Comparison of ENCODE assay signal across 10 cellular contexts in the genomic region with DNA sequence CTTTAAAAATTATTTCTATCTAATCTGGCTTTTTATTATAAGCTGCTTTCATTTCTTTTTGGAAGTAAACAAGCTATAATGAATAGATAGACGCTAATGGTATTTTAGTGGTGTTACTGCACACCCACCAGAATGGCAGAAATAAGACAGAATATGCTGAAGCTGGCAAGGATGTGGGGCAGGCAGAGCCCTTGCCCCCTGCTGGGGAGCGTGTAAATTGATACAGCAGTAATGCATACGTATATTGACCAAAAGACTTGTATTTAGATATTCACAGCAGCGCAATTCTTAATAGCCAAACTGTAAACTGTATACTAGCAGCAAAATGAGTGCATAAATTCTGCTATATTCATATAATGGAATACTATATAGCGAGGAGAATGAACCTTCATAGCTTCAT. TPM values are rescaled to one million over a fixed set of nuclear protein-coding genes. Genes with fewer than 3 reads are reported as not detected.
A peak's percentile ranks its signal among the peaks of the same experiment; 100 is the strongest.
DNase-seq lines count a peak whose midpoint lies in the region; ATAC-seq, FAIRE-seq and TF ChIP-seq lines count a peak whose summit lies in the region.
"Had no signal": no experiment of that assay in that cellular context is flagged by ENCODE, and none has a peak within 500 bp of the region (broad histone marks: within the 10 kb centered on the region; RNA-seq: fewer than 3 reads in every experiment).

No MANE protein-coding gene starts in this region.

- no peaks in the 10 kb centered on the region for H3K4me1 Mint-ChIP-seq in CD14-positive monocyte
- H3K4me1 Mint-ChIP-seq in T-helper 17 cell = peaks cover 5% of the 10 kb centered on the region

- no peak overlapping the region for H3K9ac ChIP-seq in keratinocyte (ENCODE audit: control insufficient read depth, extremely low read depth, insufficient read depth, low read length)

- no peaks in the 10 kb centered on the region for H3K27me3 ChIP-seq in keratinocyte (ENCODE audit: control insufficient read depth, extremely low read depth, insufficient read depth, low read length)

- H3K36me3 Mint-ChIP-seq in CD14-positive monocyte (peaks cover 82 to 89% of the 10 kb centered on the region in 2 donors), T-helper 17 cell (ENCODE audit: low read depth) (peaks cover 12% of the 10 kb centered on the region)

- H3K9me3 ChIP-seq in T-helper 17 cell (ENCODE audit: control insufficient read depth, low read length, poor library complexity, severe bottlenecking) (no peaks in the 10 kb centered on the region), keratinocyte (ENCODE audit: control insufficient read depth, low read depth, low read length) (no peaks in the 10 kb centered on the region)

- no peaks in the 10 kb centered on the region for H3K27me3 Mint-ChIP-seq in CD14-positive monocyte (ENCODE audit: low read depth in 3 of 3)
- H3K27me3 Mint-ChIP-seq in T-helper 17 cell = no peaks in the 10 kb centered on the region

- intact Hi-C loops in CD14-positive monocyte (cut with micrococcal nuclease) = no loop called here

- H3K27ac Mint-ChIP-seq in CD14-positive monocyte = no peak overlapping the region
- peak overlapping the region; percentile 9 for H3K27ac Mint-ChIP-seq in T-helper 17 cell

- H2AFZ ChIP-seq in keratinocyte (ENCODE audit: control insufficient read depth, low read length) = no peak overlapping the region

- no peak for FAIRE-seq in keratinocyte (lab: Jason Lieb, UNC)

- H3K4me1 ChIP-seq in keratinocyte (ENCODE audit: control insufficient read depth, extremely low read depth, insufficient read depth, low read length) = no peaks in the 10 kb centered on the region

- H3K9me3 Mint-ChIP-seq in CD14-positive monocyte = no peaks in the 10 kb centered on the region

- H3K4me3 Mint-ChIP-seq in CD14-positive monocyte (no peak overlapping the region), T-helper 17 cell (no peak overlapping the region)

- H3K27ac ChIP-seq in keratinocyte (ENCODE audit: control insufficient read depth, insufficient read depth, low read length) = no peak overlapping the region

- no peaks in the 10 kb centered on the region for H3K9me1 ChIP-seq in keratinocyte (ENCODE audit: control insufficient read depth, extremely low read depth, insufficient read depth, low read length)

- H3K79me2 ChIP-seq in keratinocyte (ENCODE audit: control insufficient read depth, insufficient read depth, low read length) = no peaks in the 10 kb centered on the region

- H3K4me2 ChIP-seq in keratinocyte (ENCODE audit: control insufficient read depth, extremely low read depth, insufficient read depth, low read depth, low read length) = no peak overlapping the region

- ATAC-seq in T-helper 17 cell = peak; percentile 47

- DNase-seq in CD14-positive monocyte (ENCODE audit: low spot score) (no peak), GM12865 (ENCODE audit: low read depth) (peak; percentile 28), T-helper 17 cell (no peak), keratinocyte (ENCODE audit: low read depth, low spot score) (no peak), GM10266 (ENCODE audit: extremely low spot score) (no peak), superior temporal gyrus (ENCODE audit: extremely low spot score) (no peak), NCI-H1092 treated with DMSO at 0.1 percent for 48 hours (lab: John Stamatoyannopoulos, UW) (no peak)
- DNase-seq: cortex of kidney, NCI-H1092, Right ventricle myocardium superior had no signal

- peaks cover 23 to 33% of the 10 kb centered on the region in 2 experiments for H3K36me3 ChIP-seq in keratinocyte (ENCODE audit: control insufficient read depth in 2 of 2, extremely low read depth in 1 of 2, insufficient read depth in 2 of 2, low read length in 2 of 2)

- H3K4me3 ChIP-seq in GM12865 (ENCODE audit: low read depth, low read length) = no peak overlapping the region
- H3K4me3 ChIP-seq in keratinocyte (ENCODE audit: control insufficient read depth in 2 of 3, extremely low read depth in 1 of 3, insufficient read depth in 2 of 3, low read depth in 1 of 3, low read length in 3 of 3) = no peak overlapping the region

- TF ChIP-seq CTCF in CD14-positive monocyte (IDR thresholded peaks at IDR 0.05) (peak; percentile 26), GM12865 (IDR thresholded peaks at IDR 0.05; ENCODE audit: insufficient read depth, low read depth, low read length, missing control alignments) (peak; percentile 30), keratinocyte (optimal IDR thresholded peaks at IDR 0.05 in 1 of 3, IDR thresholded peaks at IDR 0.05 in 1 of 3, conservative IDR thresholded peaks at IDR 0.05 in 1 of 3; ENCODE audit: extremely low read depth in 1 of 3, insufficient read depth in 2 of 3, low read length in 3 of 3) (peak; percentile 11 to 41 (median 37)), GM10266 (IDR thresholded peaks at IDR 0.05; ENCODE audit: control insufficient read depth, insufficient read depth, low read depth, missing control alignments) (no peak)

- H4K20me1 ChIP-seq in keratinocyte (ENCODE audit: control insufficient read depth, extremely low read depth, insufficient read depth, low read length) = no peaks in the 10 kb centered on the region

- dilution Hi-C loops in keratinocyte (cut with MboI; ENCODE audit: extremely low pct_ligation_motif_present, low sequenced_read_pairs) = no loop called here

RNA-seq across cellular contexts. Expression of a gene that starts 35.3 kb away (rescaled TPM):
- polyA plus RNA-seq in CD14-positive monocyte = 1 to 10 TPM; 2.4 to 2.6 TPM
- total RNA-seq in T-helper 17 cell = 10 to 100 TPM; 17.6 to 20.4 TPM
- polyA plus RNA-seq in keratinocyte = 25.0 to 31.9 TPM (median 25.0 TPM) in 3 replicates
- polyA plus RNA-seq in keratinocyte (2011; ENCODE audit: low read depth) = 15.7 TPM
- 11.5 and 19.4 TPM in 2 replicates for polyA plus RNA-seq in keratinocyte (2011; cell fraction: cytosol; rRNA removed)
- 42.8 and 55.0 TPM in 2 replicates for polyA plus RNA-seq in keratinocyte (2011; cell fraction: nucleus; rRNA removed)
- 14.8 and 20.2 TPM in 2 replicates for polyA plus RNA-seq in keratinocyte (2012; ENCODE audit: low replicate concordance)
- 15.0 to 26.6 TPM (median 23.6 TPM) in 3 replicates for polyA minus RNA-seq in keratinocyte
- 16.1 TPM for polyA minus RNA-seq in keratinocyte (2011; cell fraction: cytosol; rRNA and poly(A)+ RNA removed)
- 30.9 and 52.6 TPM in 2 replicates for polyA minus RNA-seq in keratinocyte (2011; cell fraction: nucleus; rRNA and poly(A)+ RNA removed)

RNA-seq across cellular contexts. Expression of a gene that starts 49.3 kb away (rescaled TPM):
- 100 to 1,000 TPM; 286 to 287 TPM for polyA plus RNA-seq in CD14-positive monocyte
- 100 to 1,000 TPM in 1 of 2 donors, 10 to 100 TPM in 1; 87.2 to 107 TPM for total RNA-seq in T-helper 17 cell
- 234 to 366 TPM (median 354 TPM) in 3 replicates for polyA plus RNA-seq in keratinocyte
- 110 TPM for polyA plus RNA-seq in keratinocyte (2011; ENCODE audit: low read depth)
- 292 and 484 TPM in 2 replicates for polyA plus RNA-seq in keratinocyte (2011; cell fraction: cytosol; rRNA removed)
- 155 and 183 TPM in 2 replicates for polyA plus RNA-seq in keratinocyte (2011; cell fraction: nucleus; rRNA removed)
- 167 and 223 TPM in 2 replicates for polyA plus RNA-seq in keratinocyte (2012; ENCODE audit: low replicate concordance)
- 125 to 166 TPM (median 156 TPM) in 3 replicates for polyA minus RNA-seq in keratinocyte
- polyA minus RNA-seq in keratinocyte (2011; cell fraction: cytosol; rRNA and poly(A)+ RNA removed) = 78.5 TPM
- polyA minus RNA-seq in keratinocyte (2011; cell fraction: nucleus; rRNA and poly(A)+ RNA removed) = 18.9 and 29.7 TPM in 2 replicates

RNA-seq across cellular contexts. Expression of a gene that starts 54.6 kb away (rescaled TPM):
- 10 to 100 TPM; 14.6 to 14.8 TPM for polyA plus RNA-seq in CD14-positive monocyte
- 10 to 100 TPM; 28.9 to 36.1 TPM for total RNA-seq in T-helper 17 cell
- polyA plus RNA-seq in keratinocyte = 0.93 to 1.9 TPM (median 1.4 TPM) in 3 replicates
- polyA plus RNA-seq in keratinocyte (2011; ENCODE audit: low read depth) = 1.0 TPM
- 1.1 TPM in 2 replicates for polyA plus RNA-seq in keratinocyte (2011; cell fraction: cytosol; rRNA removed)
- 1.4 and 1.8 TPM in 2 replicates for polyA plus RNA-seq in keratinocyte (2011; cell fraction: nucleus; rRNA removed)
- 1.3 and 1.8 TPM in 2 replicates for polyA plus RNA-seq in keratinocyte (2012; ENCODE audit: low replicate concordance)
- polyA minus RNA-seq in keratinocyte = 0.33 to 1.0 TPM (median 0.49 TPM) in 3 replicates
- 1.2 TPM for polyA minus RNA-seq in keratinocyte (2011; cell fraction: cytosol; rRNA and poly(A)+ RNA removed)
- 0.54 and 0.63 TPM in 2 replicates for polyA minus RNA-seq in keratinocyte (2011; cell fraction: nucleus; rRNA and poly(A)+ RNA removed)
